ENCODE assay signal across 9 cellular contexts in the genomic region with DNA sequence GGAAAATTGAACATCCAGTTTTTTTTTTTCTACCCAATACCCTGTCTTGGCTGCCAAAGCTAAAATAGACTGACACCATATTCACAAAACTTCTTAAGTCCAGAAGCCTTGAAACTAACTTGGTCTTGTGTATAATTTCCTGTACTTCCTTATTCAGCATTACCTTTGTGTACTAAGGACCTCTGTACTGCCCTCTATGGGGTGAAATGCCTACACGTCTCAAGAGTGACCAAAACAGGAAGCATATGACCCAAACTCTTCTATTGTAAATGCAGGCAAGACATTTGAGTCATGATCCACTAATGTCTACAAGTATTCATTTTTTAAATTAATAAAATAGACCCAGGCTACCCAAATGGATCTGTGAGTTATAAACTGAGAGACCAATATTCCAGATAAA. TPM values are rescaled to one million over a fixed set of nuclear protein-coding genes. Genes with fewer than 3 reads are reported as not detected.
A peak's percentile ranks its signal among the peaks of the same experiment; 100 is the strongest.
DNase-seq lines count a peak whose midpoint lies in the region; ATAC-seq, FAIRE-seq and TF ChIP-seq lines count a peak whose summit lies in the region.
"Had no signal": no experiment of that assay in that cellular context is flagged by ENCODE, and none has a peak within 500 bp of the region (broad histone marks: within the 10 kb centered on the region; RNA-seq: fewer than 3 reads in every experiment).

No MANE protein-coding gene starts in this region.

- peaks cover 0 to 12% (median 4%) of the 10 kb centered on the region in 9 donors for H3K9me3 Mint-ChIP-seq in naive thymus-derived CD8-positive, alpha-beta T cell
- peaks cover 6% of the 10 kb centered on the region for H3K9me3 Mint-ChIP-seq in natural killer cell treated with Interleukin-12 subunit alpha and Interleukin-12 subunit beta and Interleukin-15 and Interleukin-18, amount 100 ng/mL, for 72 hours

- H3K4me3 ChIP-seq in LNCaP clone FGC (ENCODE audit: low read depth, low read length): no peak overlapping the region
- no peak overlapping the region for H3K4me3 ChIP-seq in bronchial epithelial cell (ENCODE audit: low read depth, low read length)
- H3K4me3 ChIP-seq in small intestine (ENCODE audit: low read depth in 1 of 2, low read length in 2 of 2): no peak overlapping the region
- H3K4me3 ChIP-seq in effector memory CD4-positive, alpha-beta T cell (ENCODE audit: insufficient read depth, low read depth, low read length, poor library complexity, severe bottlenecking): no peak overlapping the region

- FAIRE-seq in bronchial epithelial cell (lab: Jason Lieb, UNC): no peak
- no peak for FAIRE-seq in small intestine (lab: Jason Lieb, UNC)
- FAIRE-seq: colon had no signal

- H3K27ac ChIP-seq in small intestine (ENCODE audit: low read depth in 1 of 2, low read length in 1 of 2): no peak overlapping the region
- H3K27ac ChIP-seq in effector memory CD4-positive, alpha-beta T cell (ENCODE audit: insufficient read depth, low read length, poor library complexity, severe bottlenecking): no peak overlapping the region

- H3K27me3 ChIP-seq in bronchial epithelial cell (ENCODE audit: control insufficient read depth, insufficient read depth, low read length): no peaks in the 10 kb centered on the region
- H3K27me3 ChIP-seq in small intestine (ENCODE audit: control insufficient read depth in 2 of 2, insufficient read depth in 2 of 2, low read length in 2 of 2): no peaks in the 10 kb centered on the region
- H3K27me3 ChIP-seq in effector memory CD4-positive, alpha-beta T cell (replicated peaks; ENCODE audit: control insufficient read depth, insufficient read depth, low read length, poor library complexity, severe bottlenecking): no peaks in the 10 kb centered on the region

- ATAC-seq in GM19467 (IDR thresholded peaks at IDR 0.05; ENCODE audit: unreplicated experiment): peak; percentile 86
- ATAC-seq in naive thymus-derived CD8-positive, alpha-beta T cell: no peak
- ATAC-seq in natural killer cell treated with Interleukin-12 subunit alpha and Interleukin-12 subunit beta and Interleukin-15 and Interleukin-18, amount 100 ng/mL, for 72 hours: no peak

- H3K27me3 Mint-ChIP-seq in naive thymus-derived CD8-positive, alpha-beta T cell: no peaks in the 10 kb centered on the region
- H3K27me3 Mint-ChIP-seq in natural killer cell treated with Interleukin-12 subunit alpha and Interleukin-12 subunit beta and Interleukin-15 and Interleukin-18, amount 100 ng/mL, for 72 hours: no peaks in the 10 kb centered on the region

- 12 to 24% (median 12%) methylated on average over 1 of the region's 1 CpG for WGBS in small intestine, 3 donors

- no peak overlapping the region for H3K4me3 Mint-ChIP-seq in naive thymus-derived CD8-positive, alpha-beta T cell
- no peak overlapping the region for H3K4me3 Mint-ChIP-seq in natural killer cell treated with Interleukin-12 subunit alpha and Interleukin-12 subunit beta and Interleukin-15 and Interleukin-18, amount 100 ng/mL, for 72 hours

- TF ChIP-seq CTCF in LNCaP clone FGC (IDR thresholded peaks at IDR 0.05; ENCODE audit: control insufficient read depth, extremely low read depth, insufficient read depth) (peak; percentile 44), bronchial epithelial cell (IDR thresholded peaks at IDR 0.05; ENCODE audit: insufficient read depth, low read length, severe bottlenecking) (peak; percentile 40)

- H3K9me3 ChIP-seq in small intestine (ENCODE audit: control insufficient read depth, low read depth): no peaks in the 10 kb centered on the region
- peaks cover 3% of the 10 kb centered on the region for H3K9me3 ChIP-seq in effector memory CD4-positive, alpha-beta T cell (ENCODE audit: control insufficient read depth, low read length)

- POLR2A ChIA-PET in naive thymus-derived CD8-positive, alpha-beta T cell (lab: Charles Lee): no interaction called here

- no peaks in the 10 kb centered on the region for H3K4me1 ChIP-seq in small intestine (ENCODE audit: control insufficient read depth in 2 of 2, insufficient read depth in 1 of 2, low read depth in 1 of 2, low read length in 1 of 2)
- no peaks in the 10 kb centered on the region for H3K4me1 ChIP-seq in effector memory CD4-positive, alpha-beta T cell (ENCODE audit: control insufficient read depth, insufficient read depth, low read length, poor library complexity, severe bottlenecking)

- H3K4me1 Mint-ChIP-seq in naive thymus-derived CD8-positive, alpha-beta T cell: no peaks in the 10 kb centered on the region
- H3K4me1 Mint-ChIP-seq in natural killer cell treated with Interleukin-12 subunit alpha and Interleukin-12 subunit beta and Interleukin-15 and Interleukin-18, amount 100 ng/mL, for 72 hours (ENCODE audit: low read depth in 2 of 2): no peaks in the 10 kb centered on the region

- H3K36me3 ChIP-seq in bronchial epithelial cell (ENCODE audit: control insufficient read depth, insufficient read depth, low read length): no peaks in the 10 kb centered on the region
- no peaks in the 10 kb centered on the region for H3K36me3 ChIP-seq in small intestine (ENCODE audit: control insufficient read depth in 2 of 2, insufficient read depth in 2 of 2, low read length in 2 of 2)
- no peaks in the 10 kb centered on the region for H3K36me3 ChIP-seq in effector memory CD4-positive, alpha-beta T cell (ENCODE audit: control insufficient read depth, insufficient read depth, low read length)

- DNase-seq in AML-193 (lab: John Stamatoyannopoulos, UW) (peak; percentile 85 to 89), LNCaP clone FGC (ENCODE audit: low read depth) (no peak), bronchial epithelial cell (ENCODE audit: low read depth) (peak; percentile 79), small intestine (peak; percentile 16)
- DNase-seq in naive thymus-derived CD8-positive, alpha-beta T cell: no peak
- no peak for DNase-seq in effector memory CD4-positive, alpha-beta T cell
- DNase-seq in natural killer cell treated with Interleukin-12 subunit alpha and Interleukin-12 subunit beta and Interleukin-15 and Interleukin-18, amount 100 ng/mL, for 72 hours (ENCODE audit: low spot score): no peak

- H3K27ac Mint-ChIP-seq in naive thymus-derived CD8-positive, alpha-beta T cell: no peak overlapping the region
- H3K27ac Mint-ChIP-seq in natural killer cell treated with Interleukin-12 subunit alpha and Interleukin-12 subunit beta and Interleukin-15 and Interleukin-18, amount 100 ng/mL, for 72 hours: no peak overlapping the region

- H3K36me3 Mint-ChIP-seq in naive thymus-derived CD8-positive, alpha-beta T cell: no peaks in the 10 kb centered on the region
- no peaks in the 10 kb centered on the region for H3K36me3 Mint-ChIP-seq in natural killer cell treated with Interleukin-12 subunit alpha and Interleukin-12 subunit beta and Interleukin-15 and Interleukin-18, amount 100 ng/mL, for 72 hours

RNA-seq across cellular contexts. Expression of gene HMGCLL1, which starts 50.4 kb away (rescaled TPM):
- total RNA-seq in bronchial epithelial cell: not detected in 2 replicates
- 1 to 10 TPM in 1 of 3 donors, under 1 TPM in 1, not detected in 1; 0.81 to 1.2 TPM for polyA plus RNA-seq in small intestine
- not detected for total RNA-seq in naive thymus-derived CD8-positive, alpha-beta T cell
- not detected for polyA plus RNA-seq in naive thymus-derived CD8-positive, alpha-beta T cell
- total RNA-seq in natural killer cell treated with Interleukin-12 subunit alpha and Interleukin-12 subunit beta and Interleukin-15 and Interleukin-18, amount 100 ng/mL, for 72 hours: not detected

Comparison
In these comparisons a context has a peak if more than half of its experiments do, and no peak if none do; other contexts are left out.
1. DNase-seq: peak in AML-193 (2 of 2), bronchial epithelial cell (single experiment) and small intestine (single experiment); none in LNCaP clone FGC (single experiment), naive thymus-derived CD8-positive, alpha-beta T cell (0 of 10), effector memory CD4-positive, alpha-beta T cell (0 of 3) and natural killer cell treated with Interleukin-12 subunit alpha and Interleukin-12 subunit beta and Interleukin-15 and Interleukin-18, amount 100 ng/mL, for 72 hours (single experiment).